Comparison of ENCODE assay signal across 1 cellular context in genomic region chr14:34873591-34874385, GRCh38.
A peak's percentile ranks its signal among the peaks of the same experiment; 100 is the strongest.
TF ChIP-seq lines count a peak whose summit lies in the region.

No MANE protein-coding gene starts in this region.

TF ChIP-seq in HepG2, 621 proteins besides CTCF, POLR2A, EP300 and RAD21 (continued from another document and continues in another):
- peak; percentile 58; the same call in 1 of the 2 replicates for TF ChIP-seq NFAT5 (CRISPR knock-in tag; IDR thresholded peaks at IDR 0.05)
- TF ChIP-seq DMTF1 (CRISPR knock-in tag; IDR thresholded peaks at IDR 0.05): peak; percentile 83; the same call in 1 of the 2 replicates
- peak; percentile 62; the same call in 1 of the 2 replicates for TF ChIP-seq PITX1 (CRISPR knock-in tag; IDR thresholded peaks at IDR 0.05)
- TF ChIP-seq BHLHE40 (IDR thresholded peaks at IDR 0.05; ENCODE audit: low read length): no peak
- TF ChIP-seq ZNF713 (CRISPR knock-in tag; IDR thresholded peaks at IDR 0.05): peak; percentile 94
- TF ChIP-seq ZNF678 (CRISPR knock-in tag; IDR thresholded peaks at IDR 0.05): peak; percentile 96
- TF ChIP-seq RBM22 (optimal IDR thresholded peaks at IDR 0.05; ENCODE audit: low read length): peak; percentile 63
- TF ChIP-seq KIAA2018 (CRISPR knock-in tag; IDR thresholded peaks at IDR 0.05; ENCODE audit: borderline replicate concordance): peak; percentile 65; the same call in 1 of the 2 replicates
- TF ChIP-seq ZNF552 (CRISPR knock-in tag; IDR thresholded peaks at IDR 0.05; ENCODE audit: borderline replicate concordance): peak; percentile 92
- TF ChIP-seq NFYB (CRISPR knock-in tag; IDR thresholded peaks at IDR 0.05): no peak
- peak; percentile 94 for TF ChIP-seq ZBTB38 (CRISPR knock-in tag; IDR thresholded peaks at IDR 0.05)
- peak; percentile 99 for TF ChIP-seq KAT7 (CRISPR knock-in tag; IDR thresholded peaks at IDR 0.05; ENCODE audit: borderline replicate concordance)
- peak; percentile 89 for TF ChIP-seq NR0B2 (CRISPR knock-in tag; IDR thresholded peaks at IDR 0.05)
- TF ChIP-seq SCMH1 (CRISPR knock-in tag; IDR thresholded peaks at IDR 0.05; ENCODE audit: borderline replicate concordance): no peak
- TF ChIP-seq ZBTB21 (CRISPR knock-in tag; IDR thresholded peaks at IDR 0.05): no peak; the same call in 1 of the 2 replicates
- TF ChIP-seq CBX2 (IDR thresholded peaks at IDR 0.05; ENCODE audit: low read depth, low read length): no peak
- peak; percentile 57; the same call in 1 of the 2 replicates for TF ChIP-seq CBX2 (CRISPR knock-in tag; IDR thresholded peaks at IDR 0.05; ENCODE audit: low read depth)
- TF ChIP-seq ZNF317 (CRISPR knock-in tag; IDR thresholded peaks at IDR 0.05): peak; percentile 92
- 0 out of 2 replicates have a peak, but pooled peaks have one; percentile 28 for TF ChIP-seq PPARG (CRISPR knock-in tag; conservative IDR thresholded peaks at IDR 0.05)
- TF ChIP-seq RFX3 (CRISPR knock-in tag; IDR thresholded peaks at IDR 0.05): no peak
- peak; percentile 36; the same call in 1 of the 2 replicates for TF ChIP-seq HNF4A (CRISPR knock-in tag; IDR thresholded peaks at IDR 0.05)
- TF ChIP-seq HHEX (CRISPR knock-in tag; IDR thresholded peaks at IDR 0.05): no peak
- TF ChIP-seq MED8 (CRISPR knock-in tag; IDR thresholded peaks at IDR 0.05; ENCODE audit: insufficient replicate concordance): peak; percentile 94
- TF ChIP-seq MXD1 (CRISPR knock-in tag; IDR thresholded peaks at IDR 0.05): peak; percentile 99
- peak; percentile 69; the same call in 1 of the 2 replicates for TF ChIP-seq HIC2 (CRISPR knock-in tag; IDR thresholded peaks at IDR 0.05; ENCODE audit: low read depth)
- TF ChIP-seq ARHGAP35 (CRISPR knock-in tag; IDR thresholded peaks at IDR 0.05; ENCODE audit: borderline replicate concordance): peak; percentile 92; the same call in 1 of the 2 replicates
- no peak for TF ChIP-seq ZNF766 (CRISPR knock-in tag; IDR thresholded peaks at IDR 0.05; ENCODE audit: borderline replicate concordance)
- no peak for TF ChIP-seq SSRP1 (CRISPR knock-in tag; IDR thresholded peaks at IDR 0.05)
- peak; percentile 94 for TF ChIP-seq ZNF251 (CRISPR knock-in tag; IDR thresholded peaks at IDR 0.05)
- peak; percentile 98; the same call in 1 of the 2 replicates for TF ChIP-seq ZNF510 (CRISPR knock-in tag; IDR thresholded peaks at IDR 0.05; ENCODE audit: low read depth)
- peak; percentile 100 for TF ChIP-seq HIVEP1 (CRISPR knock-in tag; IDR thresholded peaks at IDR 0.05)
- no peak for TF ChIP-seq FOSL1 (CRISPR knock-in tag; IDR thresholded peaks at IDR 0.05; ENCODE audit: borderline replicate concordance)
- no peak for TF ChIP-seq NPAS2 (CRISPR knock-in tag; IDR thresholded peaks at IDR 0.05; ENCODE audit: borderline replicate concordance)
- no peak for TF ChIP-seq SRF (IDR thresholded peaks at IDR 0.05; ENCODE audit: low read depth, low read length)
- peak; percentile 96 for TF ChIP-seq ZNF589 (CRISPR knock-in tag; conservative IDR thresholded peaks at IDR 0.05)
- TF ChIP-seq PATZ1 (CRISPR knock-in tag; IDR thresholded peaks at IDR 0.05): peak; percentile 37; the same call in 1 of the 2 replicates
- TF ChIP-seq JUND (CRISPR knock-in tag; IDR thresholded peaks at IDR 0.05): peak; percentile 65
- peak; percentile 99 for TF ChIP-seq BORCS8-MEF2B (CRISPR knock-in tag; IDR thresholded peaks at IDR 0.05)
- peak; percentile 94 for TF ChIP-seq AGO1 (IDR thresholded peaks at IDR 0.05; ENCODE audit: low read depth, low read length, poor library complexity, severe bottlenecking)
- TF ChIP-seq MBNL3 (CRISPR knock-in tag; conservative IDR thresholded peaks at IDR 0.05): no peak
- peak; percentile 69; the same call in 1 of the 2 replicates for TF ChIP-seq ARNTL (CRISPR knock-in tag; IDR thresholded peaks at IDR 0.05)
